ENCODE assay signal across 13 cellular contexts in the genomic region with DNA sequence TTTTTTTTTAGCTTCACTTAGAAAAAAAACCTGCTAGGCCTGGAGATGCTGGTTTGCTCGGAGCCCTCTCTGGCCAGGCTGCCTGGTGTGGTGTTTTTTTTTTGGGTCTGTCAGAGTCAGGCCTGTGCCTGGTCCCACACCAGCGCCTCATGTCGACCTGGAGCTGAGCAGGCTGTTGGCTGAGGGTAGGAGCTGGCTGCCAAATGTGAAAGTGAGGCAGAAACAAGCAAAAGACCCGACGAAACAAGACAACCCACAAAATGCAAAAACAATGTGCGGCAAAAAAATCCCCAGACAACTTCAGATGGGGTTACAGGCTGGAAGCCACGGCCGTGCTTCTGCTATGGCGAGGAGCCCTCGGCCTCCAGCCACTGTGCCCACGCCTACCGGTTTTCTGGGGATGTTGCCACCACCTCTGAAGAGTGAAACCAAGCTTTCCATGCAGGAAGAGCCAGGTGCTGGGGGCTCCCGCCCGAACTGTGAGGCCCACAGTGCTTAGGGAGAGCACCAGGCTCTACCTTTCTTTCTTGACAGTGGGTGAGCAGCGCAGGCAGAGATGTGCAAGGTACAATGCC.
"Had no signal": no experiment of that assay in that cellular context is flagged by ENCODE, and none has a peak within 500 bp of the region (broad histone marks: within the 10 kb centered on the region; RNA-seq: fewer than 3 reads in every experiment).

No MANE protein-coding gene starts in this region.

- H3K4me3 ChIP-seq: heart right ventricle, transverse colon had no signal

- DNase-seq: activated B cell treated with CpG ODN at 0.5 μM for 24 hours; activated CD4-positive, alpha-beta T cell treated with anti-CD3 and anti-CD28 coated beads, Interleukin-2, amount 10 ng/mL, durations not matched to agents 24 days and 14 days; activated effector memory CD4-positive, alpha-beta T cell treated with Interleukin-2 at 50 U/mL for 16 hours; activated naive CD8-positive, alpha-beta T cell treated with anti-CD3 and anti-CD28 coated beads, Interleukin-2, amount 10 ng/mL, durations not matched to agents 7 days and 5 days; activated T-cell treated with anti-CD3 and anti-CD28 coated beads, Interleukin-2, amount 50 U/mL, for 1 hour; heart right ventricle; islet precursor cell; mammary epithelial cell; retina; T-helper 17 cell; transverse colon had no signal

- H3K27me3 Mint-ChIP-seq: activated B cell treated with CpG ODN at 0.5 μM for 24 hours; activated CD4-positive, alpha-beta T cell treated with anti-CD3 and anti-CD28 coated beads, Interleukin-2, amount 10 ng/mL, durations not matched to agents 24 days and 14 days; activated naive CD8-positive, alpha-beta T cell treated with anti-CD3 and anti-CD28 coated beads, Interleukin-2, amount 10 ng/mL, durations not matched to agents 7 days and 5 days; T-helper 17 cell had no signal

- H2AFZ ChIP-seq: parathyroid adenoma had no signal

- H3K4me3 Mint-ChIP-seq: activated B cell treated with CpG ODN at 0.5 μM for 24 hours; activated CD4-positive, alpha-beta T cell treated with anti-CD3 and anti-CD28 coated beads, Interleukin-2, amount 10 ng/mL, durations not matched to agents 24 days and 14 days; activated naive CD8-positive, alpha-beta T cell treated with anti-CD3 and anti-CD28 coated beads, Interleukin-2, amount 10 ng/mL, durations not matched to agents 7 days and 5 days; T-helper 17 cell had no signal

- H3K79me2 ChIP-seq: parathyroid adenoma had no signal

- H3K36me3 ChIP-seq: transverse colon had no signal

- H3K36me3 Mint-ChIP-seq: activated naive CD8-positive, alpha-beta T cell treated with anti-CD3 and anti-CD28 coated beads, Interleukin-2, amount 10 ng/mL, durations not matched to agents 7 days and 5 days had no signal

- H3K9me3 Mint-ChIP-seq: activated B cell treated with CpG ODN at 0.5 μM for 24 hours; activated CD4-positive, alpha-beta T cell treated with anti-CD3 and anti-CD28 coated beads, Interleukin-2, amount 10 ng/mL, durations not matched to agents 24 days and 14 days; activated naive CD8-positive, alpha-beta T cell treated with anti-CD3 and anti-CD28 coated beads, Interleukin-2, amount 10 ng/mL, durations not matched to agents 7 days and 5 days had no signal

- H3K27ac ChIP-seq: heart right ventricle, parathyroid adenoma, transverse colon had no signal

- H3K27me3 ChIP-seq: heart right ventricle, transverse colon had no signal

- H3K4me1 Mint-ChIP-seq: activated B cell treated with CpG ODN at 0.5 μM for 24 hours; activated CD4-positive, alpha-beta T cell treated with anti-CD3 and anti-CD28 coated beads, Interleukin-2, amount 10 ng/mL, durations not matched to agents 24 days and 14 days; activated naive CD8-positive, alpha-beta T cell treated with anti-CD3 and anti-CD28 coated beads, Interleukin-2, amount 10 ng/mL, durations not matched to agents 7 days and 5 days had no signal

- H3K9me3 ChIP-seq: heart right ventricle, transverse colon had no signal

- H3K9ac ChIP-seq: parathyroid adenoma had no signal

- ATAC-seq: heart right ventricle, left lobe of liver, T-helper 17 cell had no signal

- H3K27ac Mint-ChIP-seq: activated B cell treated with CpG ODN at 0.5 μM for 24 hours; activated CD4-positive, alpha-beta T cell treated with anti-CD3 and anti-CD28 coated beads, Interleukin-2, amount 10 ng/mL, durations not matched to agents 24 days and 14 days; activated naive CD8-positive, alpha-beta T cell treated with anti-CD3 and anti-CD28 coated beads, Interleukin-2, amount 10 ng/mL, durations not matched to agents 7 days and 5 days; T-helper 17 cell had no signal

- H3K4me1 ChIP-seq: parathyroid adenoma had no signal
